In genomic region chr11:120998581-120998980, GRCh38 we compare ENCODE assay signal across 33 cellular contexts.
"Had no signal": no experiment of that assay in that cellular context is flagged by ENCODE, and none has a peak within 500 bp of the region (broad histone marks: within the 10 kb centered on the region; RNA-seq: fewer than 3 reads in every experiment).

No MANE protein-coding gene starts in this region.

- H3K27ac ChIP-seq: adrenal gland, ascending aorta, body of pancreas, brain microvascular endothelial cell, breast epithelium, cardiac muscle cell had no signal

- H3K4me1 ChIP-seq: adrenal gland, ascending aorta, body of pancreas, breast epithelium had no signal

- ATAC-seq: activated naive CD4-positive, alpha-beta T cell treated with anti-CD3 and anti-CD28 coated beads, Interleukin-2, amount 50 U/mL, for 72 hours; activated naive CD8-positive, alpha-beta T cell treated with anti-CD3 and anti-CD28 coated beads, Interleukin-2, amount 50 U/mL, for 24 hours; activated T-cell treated with anti-CD3 and anti-CD28 coated beads, Interleukin-2, amount 50 U/mL, for 4 hours; activated T-cell treated with anti-CD3 and anti-CD28 coated beads, Interleukin-2, amount 50 U/mL, for 72 hours; activated T-helper 17 cell treated with anti-CD3 and anti-CD28 coated beads, Interleukin-2, amount 50 U/mL, for 72 hours; body of pancreas had no signal

- H3K4me3 ChIP-seq: adrenal gland, ascending aorta, body of pancreas, breast epithelium, cardiac muscle cell had no signal

- DNase-seq: activated effector memory CD4-positive, alpha-beta T cell treated with anti-CD3 and anti-CD28 coated beads, Interleukin-2, amount 50 U/mL, for 16 hours; activated effector memory CD4-positive, alpha-beta T cell treated with Interleukin-2 at 50 U/mL for 16 hours; activated gamma-delta T cell; activated gamma-delta T cell treated with Interleukin-2 at 50 U/mL for 16 hours; activated naive CD4-positive, alpha-beta T cell; activated naive CD4-positive, alpha-beta T cell treated with anti-CD3 and anti-CD28 coated beads for 36 hours; activated naive CD4-positive, alpha-beta T cell treated with anti-CD3 and anti-CD28 coated beads, Interleukin-2, amount 10 ng/mL, durations not matched to agents 7 days and 5 days; activated naive CD4-positive, alpha-beta T cell treated with anti-CD3 and anti-CD28 coated beads, Interleukin-2, amount 50 U/mL, for 16 hours; activated naive CD4-positive, alpha-beta T cell treated with Interleukin-2 at 50 U/mL for 16 hours; activated naive CD8-positive, alpha-beta T cell treated with anti-CD3 and anti-CD28 coated beads for 36 hours; activated naive CD8-positive, alpha-beta T cell treated with anti-CD3 and anti-CD28 coated beads, Interleukin-2, amount 10 ng/mL, durations not matched to agents 7 days and 5 days; activated naive CD8-positive, alpha-beta T cell treated with anti-CD3 and anti-CD28 coated beads, Interleukin-2, amount 50 U/mL, for 24 hours; activated T-cell treated with anti-CD3 and anti-CD28 coated beads, Interleukin-2, amount 50 U/mL, for 24 hours; activated T-cell treated with anti-CD3 and anti-CD28 coated beads, Interleukin-2, amount 50 U/mL, for 4 hours; activated T-cell treated with anti-CD3 and anti-CD28 coated beads, Interleukin-2, amount 50 U/mL, for 48 hours; activated T-cell treated with anti-CD3 and anti-CD28 coated beads, Interleukin-2, amount 50 U/mL, for 72 hours; adrenal gland; amniotic stem cell; amygdala; anterior cingulate cortex; aorta; body of pancreas; brain microvascular endothelial cell; caudate nucleus; central memory CD4-positive, alpha-beta T cell; cerebellar nuclear complex had no signal

- FAIRE-seq: astrocyte, bronchial epithelial cell had no signal

- H3K36me3 ChIP-seq: adrenal gland, ascending aorta, brain microvascular endothelial cell, breast epithelium, cardiac muscle cell had no signal

- H3K27me3 ChIP-seq: ascending aorta, body of pancreas, brain microvascular endothelial cell, breast epithelium, cardiac muscle cell had no signal

- H3K9me3 ChIP-seq: adrenal gland, ascending aorta, body of pancreas, breast epithelium had no signal
